Comparison of ENCODE assay signal across 1 cellular context in the genomic region with DNA sequence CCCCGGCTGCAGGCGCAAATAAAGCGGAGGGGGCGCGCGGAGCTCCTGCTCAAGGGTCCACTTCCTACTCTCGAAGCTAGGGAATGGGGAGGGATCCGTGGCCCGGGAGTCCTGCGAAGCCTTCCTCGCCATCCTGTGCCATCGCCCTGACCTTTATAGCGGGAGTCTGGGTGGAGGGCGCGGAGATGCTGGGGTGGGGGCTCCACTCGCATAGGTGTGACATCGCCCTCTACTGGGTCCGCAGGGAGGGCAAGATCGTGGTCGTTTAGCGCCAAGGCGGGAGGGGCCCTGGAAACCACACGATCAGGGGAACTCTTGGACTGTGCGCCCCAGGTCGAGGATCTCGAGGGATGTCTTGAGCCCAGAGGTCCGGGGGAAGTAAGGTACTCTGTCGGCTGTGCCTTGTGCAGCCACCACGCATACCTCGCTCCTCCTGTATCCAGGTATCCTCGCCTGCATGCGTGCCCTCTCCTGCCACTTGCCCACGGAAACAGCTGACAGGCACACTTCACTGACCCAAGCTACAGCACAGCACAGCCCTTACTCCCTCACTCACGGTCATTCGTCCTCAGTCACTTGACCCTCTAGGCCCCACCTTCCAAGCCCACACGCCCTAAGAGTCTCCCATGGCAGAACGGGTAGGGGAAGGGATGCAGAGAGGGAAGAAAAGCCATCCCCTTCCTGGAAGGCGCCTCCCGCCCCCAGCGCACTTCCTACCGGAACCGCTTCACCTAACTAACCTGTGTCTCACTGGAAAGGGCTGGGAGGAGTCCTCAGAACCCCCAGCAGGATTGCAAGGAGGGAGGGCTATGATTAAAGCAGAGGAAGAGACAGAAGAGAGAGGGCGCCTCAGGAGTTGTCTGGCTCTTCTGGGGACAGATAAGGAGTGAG.
TF ChIP-seq lines count a peak whose summit lies in the region.

No MANE protein-coding gene starts in this region.

TF ChIP-seq in SK-N-SH treated with all-trans-retinoic acid at 6 μM for 48 hours, 23 proteins besides CTCF, POLR2A, EP300 and RAD21 (continued from another document):
- TF ChIP-seq, protein P1, sequence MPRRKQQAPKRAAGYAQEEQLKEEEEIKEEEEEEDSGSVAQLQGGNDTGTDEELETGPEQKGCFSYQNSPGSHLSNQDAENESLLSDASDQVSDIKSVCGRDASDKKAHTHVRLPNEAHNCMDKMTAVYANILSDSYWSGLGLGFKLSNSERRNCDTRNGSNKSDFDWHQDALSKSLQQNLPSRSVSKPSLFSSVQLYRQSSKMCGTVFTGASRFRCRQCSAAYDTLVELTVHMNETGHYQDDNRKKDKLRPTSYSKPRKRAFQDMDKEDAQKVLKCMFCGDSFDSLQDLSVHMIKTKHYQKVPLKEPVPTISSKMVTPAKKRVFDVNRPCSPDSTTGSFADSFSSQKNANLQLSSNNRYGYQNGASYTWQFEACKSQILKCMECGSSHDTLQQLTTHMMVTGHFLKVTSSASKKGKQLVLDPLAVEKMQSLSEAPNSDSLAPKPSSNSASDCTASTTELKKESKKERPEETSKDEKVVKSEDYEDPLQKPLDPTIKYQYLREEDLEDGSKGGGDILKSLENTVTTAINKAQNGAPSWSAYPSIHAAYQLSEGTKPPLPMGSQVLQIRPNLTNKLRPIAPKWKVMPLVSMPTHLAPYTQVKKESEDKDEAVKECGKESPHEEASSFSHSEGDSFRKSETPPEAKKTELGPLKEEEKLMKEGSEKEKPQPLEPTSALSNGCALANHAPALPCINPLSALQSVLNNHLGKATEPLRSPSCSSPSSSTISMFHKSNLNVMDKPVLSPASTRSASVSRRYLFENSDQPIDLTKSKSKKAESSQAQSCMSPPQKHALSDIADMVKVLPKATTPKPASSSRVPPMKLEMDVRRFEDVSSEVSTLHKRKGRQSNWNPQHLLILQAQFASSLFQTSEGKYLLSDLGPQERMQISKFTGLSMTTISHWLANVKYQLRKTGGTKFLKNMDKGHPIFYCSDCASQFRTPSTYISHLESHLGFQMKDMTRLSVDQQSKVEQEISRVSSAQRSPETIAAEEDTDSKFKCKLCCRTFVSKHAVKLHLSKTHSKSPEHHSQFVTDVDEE (CRISPR knock-in tag; IDR thresholded peaks at IDR 0.05): no peak
- TF ChIP-seq PPARA (CRISPR knock-in tag; IDR thresholded peaks at IDR 0.05; ENCODE audit: borderline replicate concordance) (no peak), BACH2 (CRISPR knock-in tag; IDR thresholded peaks at IDR 0.05; ENCODE audit: borderline replicate concordance) (no peak), CSDC2 (CRISPR knock-in tag; IDR thresholded peaks at IDR 0.05) (no peak), GLIS3 (CRISPR knock-in tag; IDR thresholded peaks at IDR 0.05) (no peak)
